In genomic region chr12:120367924-120368788, GRCh38 we compare ENCODE assay signal across 10 cellular contexts. TPM values are rescaled to one million over a fixed set of nuclear protein-coding genes. Genes with fewer than 3 reads are reported as not detected.
DNase-seq lines count a peak whose midpoint lies in the region; ATAC-seq and TF ChIP-seq lines count a peak whose summit lies in the region.
"Had no signal": no experiment of that assay in that cellular context is flagged by ENCODE, and none has a peak within 500 bp of the region (broad histone marks: within the 10 kb centered on the region; RNA-seq: fewer than 3 reads in every experiment).

No MANE protein-coding gene starts in this region.

- peaks cover 35% of the 10 kb centered on the region for H3K36me3 Mint-ChIP-seq in endodermal cell (ENCODE audit: low read depth)
- H3K36me3 Mint-ChIP-seq: natural killer cell treated with Interleukin-12 subunit alpha and Interleukin-12 subunit beta and Interleukin-15 and Interleukin-18, amount 100 ng/mL, for 72 hours had no signal

- no peak for TF ChIP-seq EP300 in ovary (IDR thresholded peaks at IDR 0.05)

- no peaks in the 10 kb centered on the region for H3F3A ChIP-seq in PC-3 (ENCODE audit: low read length, unreplicated experiment)

- intact Hi-C loops in PC-3 (cut with micrococcal nuclease) = no loop called here
- intact Hi-C loops in ovary (cut with DNase I) = loop anchor here in 1 of 4 donors (10.0 kb wide), 1 partner anchor 47 kb away; no protein-coding TSS in a partner anchor

- TF ChIP-seq CTCF in PC-3 (conservative IDR thresholded peaks at IDR 0.05; ENCODE audit: low read depth, low read length) (no peak), endodermal cell (conservative IDR thresholded peaks at IDR 0.05) (no peak), ovary (IDR thresholded peaks at IDR 0.05) (no peak)

- H3K27ac Mint-ChIP-seq in endodermal cell = peak overlapping the region; percentile 96
- H3K27ac Mint-ChIP-seq: natural killer cell treated with Interleukin-12 subunit alpha and Interleukin-12 subunit beta and Interleukin-15 and Interleukin-18, amount 100 ng/mL, for 72 hours had no signal

- H3K9me3 Mint-ChIP-seq in endodermal cell = no peaks in the 10 kb centered on the region
- H3K9me3 Mint-ChIP-seq: natural killer cell treated with Interleukin-12 subunit alpha and Interleukin-12 subunit beta and Interleukin-15 and Interleukin-18, amount 100 ng/mL, for 72 hours had no signal

- no peak overlapping the region for H3K27ac ChIP-seq in ACC112 (ENCODE audit: low read depth, low read length)
- H3K27ac ChIP-seq in PC-3 (ENCODE audit: low read length) = no peak overlapping the region
- H3K27ac ChIP-seq in endodermal cell (ENCODE audit: low read depth, low read length) = peak overlapping the region; percentile 82
- H3K27ac ChIP-seq in ovary = no peak overlapping the region

- peak overlapping the region; percentile 48; the same call in 1 of the 2 replicates for H3K4me2 ChIP-seq in PC-3 (ENCODE audit: low read length)

- no peaks in the 10 kb centered on the region for H3K36me3 ChIP-seq in ACC112 (ENCODE audit: insufficient read depth, low read length)
- no peaks in the 10 kb centered on the region for H3K36me3 ChIP-seq in PC-3 (ENCODE audit: low read depth, low read length)
- H3K36me3 ChIP-seq in endodermal cell (ENCODE audit: control insufficient read depth, insufficient read depth, low read length) = peaks cover 37% of the 10 kb centered on the region
- H3K36me3 ChIP-seq in ovary = no peaks in the 10 kb centered on the region

- ATAC-seq in PC-3 = no peak
- ATAC-seq in HG02798 (IDR thresholded peaks at IDR 0.05; ENCODE audit: poor library complexity, unreplicated experiment) = no peak

- no peak for TF ChIP-seq POLR2A in ovary (IDR thresholded peaks at IDR 0.05)

- BruUV-seq in PC-3 (replicated peaks; lab: Mats Ljungman, UMichigan) = no TSS peak

- 0% methylated on average over 22 to 84 of the region's 86 CpGs for WGBS in endodermal cell (ENCODE audit: insufficient coverage in 1 of 2, insufficient read length in 1 of 2), 2 experiments
- 3 to 10% (median 4%) methylated on average over 24 to 86 of the region's 86 CpGs for WGBS in ovary, 3 donors

- in situ Hi-C loops in G401 (cut with HindIII; ENCODE audit: low sequenced_read_pairs) = no loop called here

- H3K4me3 ChIP-seq in ACC112 (ENCODE audit: low read depth, low read length) = peak overlapping the region; percentile 66
- H3K4me3 ChIP-seq in PC-3 (ENCODE audit: low read length) = no peak overlapping the region
- H3K4me3 ChIP-seq in endodermal cell (ENCODE audit: low read length) = peak overlapping the region; percentile 88
- H3K4me3 ChIP-seq in ovary = peak overlapping the region; percentile 41

- POLR2A ChIA-PET in PC-3 (lab: Charles Lee; ENCODE audit: unreplicated experiment) = no interaction called here

- no peaks in the 10 kb centered on the region for H4K20me1 ChIP-seq in PC-3 (ENCODE audit: low read length)

- H3K79me2 ChIP-seq in ACC112 (ENCODE audit: control insufficient read depth, insufficient read depth, low read length, unreplicated experiment) = no peaks in the 10 kb centered on the region
- no peaks in the 10 kb centered on the region for H3K79me2 ChIP-seq in PC-3 (ENCODE audit: low read length)

- CTCF ChIA-PET in PC-3 (lab: Charles Lee) = no interaction called here

- H3K4me1 ChIP-seq in ACC112 (ENCODE audit: control insufficient read depth, insufficient read depth, low read length, unreplicated experiment) (no peaks in the 10 kb centered on the region), PC-3 (ENCODE audit: insufficient read depth, low read length) (no peaks in the 10 kb centered on the region), endodermal cell (ENCODE audit: control insufficient read depth, insufficient read depth, low read length) (peaks cover 22% of the 10 kb centered on the region), ovary (ENCODE audit: insufficient read depth) (peaks cover 4% of the 10 kb centered on the region)

- peaks cover 70% of the 10 kb centered on the region for H3K4me1 Mint-ChIP-seq in endodermal cell

- no peaks in the 10 kb centered on the region for H3K9me2 ChIP-seq in PC-3 (replicated peaks; ENCODE audit: low read length)

- H3K9me3 ChIP-seq in PC-3 (ENCODE audit: low read length) (no peaks in the 10 kb centered on the region), endodermal cell (ENCODE audit: control insufficient read depth, low read length) (no peaks in the 10 kb centered on the region), ovary (no peaks in the 10 kb centered on the region)

- no peaks in the 10 kb centered on the region for H3K27me3 Mint-ChIP-seq in endodermal cell (ENCODE audit: insufficient read depth)

- DNase-seq in PC-3 (no peak), endodermal cell (peak; percentile 82), ovary (peak in 3 of 5 donors; percentile 32 to 61 (median 33)), G401 (ENCODE audit: low spot score) (no peak), NCI-H1930 (lab: John Stamatoyannopoulos, UW) (no peak), NCI-H446 (lab: John Stamatoyannopoulos, UW) (no peak)

- peak overlapping the region; percentile 88 for H3K4me3 Mint-ChIP-seq in endodermal cell
- H3K4me3 Mint-ChIP-seq: natural killer cell treated with Interleukin-12 subunit alpha and Interleukin-12 subunit beta and Interleukin-15 and Interleukin-18, amount 100 ng/mL, for 72 hours had no signal

- H3K27me3 ChIP-seq in ACC112 (ENCODE audit: insufficient read depth, low read length) (peaks cover 54% of the 10 kb centered on the region), PC-3 (ENCODE audit: low read length) (peaks cover 50% of the 10 kb centered on the region), endodermal cell (ENCODE audit: control insufficient read depth, insufficient read depth, low read length, poor library complexity, severe bottlenecking) (no peaks in the 10 kb centered on the region), ovary (no peaks in the 10 kb centered on the region)

- H2AFZ ChIP-seq in ACC112 (ENCODE audit: low read length, unreplicated experiment) (no peak overlapping the region), PC-3 (ENCODE audit: low read length) (no peak overlapping the region)

- H3K9ac ChIP-seq in PC-3 (ENCODE audit: low read length) = no peak overlapping the region
- peak overlapping the region; percentile 68 for H3K9ac ChIP-seq in endodermal cell (ENCODE audit: extremely low read depth, low read length, poor library complexity, severe bottlenecking)

RNA-seq across cellular contexts. Expression of gene MSI1, which starts 0.8 kb away (rescaled TPM):
- total RNA-seq in PC-3 (2014; rRNA removed) = 0.12 TPM in 1 of 2 replicates, not detected in the other
- total RNA-seq in endodermal cell = 100 to 1,000 TPM in 1 of 2 donors, 10 to 100 TPM in 1; 92.8 to 105 TPM
- 123 TPM for polyA plus RNA-seq in endodermal cell (2013, experiment 1 of 2)
- 104 TPM for polyA plus RNA-seq in endodermal cell (2013, experiment 2 of 2)
- total RNA-seq in ovary = 1 to 10 TPM in 6 of 7 donors, under 1 TPM in 1; 0.83 to 4.9 (median 2.6) TPM
- 1 to 10 TPM in 1 of 2 donors, under 1 TPM in 1; 0.92 to 1.8 TPM for polyA plus RNA-seq in ovary
- total RNA-seq in G401 (2014; rRNA removed; shearing (Covaris generic)) = 6.3 and 24.6 TPM in 2 replicates
- total RNA-seq: natural killer cell treated with Interleukin-12 subunit alpha and Interleukin-12 subunit beta and Interleukin-15 and Interleukin-18, amount 100 ng/mL, for 72 hours; T-helper 2 cell treated with Interferon-gamma antibody and Interleukin-4, amounts not matched to agents 100 ng/mL and 5 ng/mL, for 36 hours had no signal

RNA-seq across cellular contexts. Expression of gene PLA2G1B, which starts 40.6 kb away (rescaled TPM):
- total RNA-seq in PC-3 (2014; rRNA removed) = not detected in 2 replicates
- not detected for total RNA-seq in endodermal cell
- not detected for polyA plus RNA-seq in endodermal cell (2013, experiment 1 of 2)
- not detected for polyA plus RNA-seq in endodermal cell (2013, experiment 2 of 2)
- total RNA-seq in ovary = 10 to 100 TPM in 2 of 7 donors, 1 to 10 TPM in 4, under 1 TPM in 1; 0.67 to 17.0 (median 2.9) TPM
- 1 to 10 TPM; 7.1 to 7.4 TPM for polyA plus RNA-seq in ovary
- not detected in 2 replicates for total RNA-seq in G401 (2014; rRNA removed; shearing (Covaris generic))
- total RNA-seq: natural killer cell treated with Interleukin-12 subunit alpha and Interleukin-12 subunit beta and Interleukin-15 and Interleukin-18, amount 100 ng/mL, for 72 hours; T-helper 2 cell treated with Interferon-gamma antibody and Interleukin-4, amounts not matched to agents 100 ng/mL and 5 ng/mL, for 36 hours had no signal

Comparison
In these comparisons a context has a peak if more than half of its experiments do, and no peak if none do; other contexts are left out.
1. DNase-seq: peak in endodermal cell (single experiment) and ovary (3 of 5); none in PC-3 (single experiment), G401 (single experiment), NCI-H1930 (0 of 2) and NCI-H446 (0 of 2).